16 cellular contexts compared by ENCODE assay signal in genomic region chr4:140236649-140237160, GRCh38.
DNase-seq lines count a peak whose midpoint lies in the region; ATAC-seq and TF ChIP-seq lines count a peak whose summit lies in the region.
"Had no signal": no experiment of that assay in that cellular context is flagged by ENCODE, and none has a peak within 500 bp of the region (broad histone marks: within the 10 kb centered on the region; RNA-seq: fewer than 3 reads in every experiment).

No MANE protein-coding gene starts in this region.

- peak overlapping the region; percentile 46; the same call in 1 of the 2 replicates for H2AFZ ChIP-seq in Karpas-422 (ENCODE audit: low read length)
- H2AFZ ChIP-seq in trophoblast cell (ENCODE audit: insufficient read depth, low read length, poor library complexity) = no peak overlapping the region

- H3K4me3 ChIP-seq in AG10803 (ENCODE audit: low read length) (no peak overlapping the region), Karpas-422 (ENCODE audit: low read length) (peak overlapping the region; percentile 23; the same call in 1 of the 2 replicates), gastroesophageal sphincter (no peak overlapping the region), trophoblast cell (ENCODE audit: low read depth, low read length) (no peak overlapping the region)
- no peak overlapping the region for H3K4me3 ChIP-seq in CD8-positive, alpha-beta T cell (ENCODE audit: low read depth, low read length)
- H3K4me3 ChIP-seq: GM12878 had no signal

- H4K12ac ChIP-seq in trophoblast cell (ENCODE audit: low read depth, low read length) = no peak overlapping the region

- POLR2A ChIA-PET in CD8-positive, alpha-beta T cell (lab: Charles Lee) = no interaction called here

- no peak for ATAC-seq in gastroesophageal sphincter
- ATAC-seq in GM21529 (IDR thresholded peaks at IDR 0.05; ENCODE audit: unreplicated experiment) = no peak
- no peak for ATAC-seq in CD8-positive, alpha-beta T cell
- ATAC-seq: GM12878 had no signal

- H3K79me1 ChIP-seq in trophoblast cell (ENCODE audit: low read length) = peaks cover 6% of the 10 kb centered on the region

- no peaks in the 10 kb centered on the region for H3K9me3 Mint-ChIP-seq in CD8-positive, alpha-beta T cell
- H3K9me3 Mint-ChIP-seq in activated naive CD8-positive, alpha-beta T cell treated with anti-CD3 and anti-CD28 coated beads for 36 hours = no peaks in the 10 kb centered on the region

- H3K18ac ChIP-seq in trophoblast cell (ENCODE audit: low read length) = no peak overlapping the region

- no peak overlapping the region for H3K4ac ChIP-seq in trophoblast cell (ENCODE audit: low read depth, low read length)

- H3K9ac ChIP-seq in Karpas-422 (ENCODE audit: low read length) (peak overlapping the region; percentile 60), trophoblast cell (ENCODE audit: low read length) (no peak overlapping the region)

- DNase-seq in AG10803 (ENCODE audit: low read depth) (peak; percentile 59), Karpas-422 (no peak), trophoblast cell (no peak), NCI-H524 treated with DMSO at 0.1 percent for 48 hours (lab: John Stamatoyannopoulos, UW) (no peak)
- no peak for DNase-seq in CD8-positive, alpha-beta T cell
- no peak for DNase-seq in activated naive CD8-positive, alpha-beta T cell treated with anti-CD3 and anti-CD28 coated beads for 36 hours
- DNase-seq: activated CD4-positive, CD25-positive, alpha-beta regulatory T cell; activated T-cell treated with anti-CD3 and anti-CD28 coated beads, Interleukin-2, amount 50 U/mL, for 48 hours; brain microvascular endothelial cell; Caco-2; kidney glomerular epithelial cell; MM.1S; NCI-H446 treated with DMSO at 0.1 percent for 48 hours had no signal

- H3K4me3 Mint-ChIP-seq in CD8-positive, alpha-beta T cell = no peak overlapping the region
- H3K4me3 Mint-ChIP-seq in activated naive CD8-positive, alpha-beta T cell treated with anti-CD3 and anti-CD28 coated beads for 36 hours = no peak overlapping the region

- H2BK5ac ChIP-seq in trophoblast cell (ENCODE audit: low read depth, low read length, poor library complexity) = no peak overlapping the region

- H3K36me3 ChIP-seq in Karpas-422 (ENCODE audit: insufficient read depth, low read length) = no peaks in the 10 kb centered on the region
- no peaks in the 10 kb centered on the region for H3K36me3 ChIP-seq in gastroesophageal sphincter
- H3K36me3 ChIP-seq in trophoblast cell (ENCODE audit: control insufficient read depth in 1 of 2, insufficient read depth in 2 of 2, low read length in 2 of 2) = no peaks in the 10 kb centered on the region
- no peaks in the 10 kb centered on the region for H3K36me3 ChIP-seq in CD8-positive, alpha-beta T cell (ENCODE audit: insufficient read depth, low read length)
- H3K36me3 ChIP-seq: brain microvascular endothelial cell had no signal

- no peak overlapping the region for H2BK120ac ChIP-seq in trophoblast cell (ENCODE audit: insufficient read depth, low read length, poor library complexity)

- peaks cover 12% of the 10 kb centered on the region for H3K4me1 Mint-ChIP-seq in CD8-positive, alpha-beta T cell (ENCODE audit: low read depth)
- H3K4me1 Mint-ChIP-seq in activated naive CD8-positive, alpha-beta T cell treated with anti-CD3 and anti-CD28 coated beads for 36 hours = peaks cover 12% of the 10 kb centered on the region

- peak overlapping the region; percentile 76 for H3K27ac ChIP-seq in Karpas-422 (ENCODE audit: low read length)
- H3K27ac ChIP-seq in gastroesophageal sphincter = peak overlapping the region; percentile 21 to 87 (median 70)
- no peak overlapping the region for H3K27ac ChIP-seq in trophoblast cell (ENCODE audit: low read depth, low read length)
- H3K27ac ChIP-seq in CD8-positive, alpha-beta T cell (ENCODE audit: low read depth, low read length) = no peak overlapping the region

- no peak overlapping the region for H3K27ac Mint-ChIP-seq in CD8-positive, alpha-beta T cell
- H3K27ac Mint-ChIP-seq in activated naive CD8-positive, alpha-beta T cell treated with anti-CD3 and anti-CD28 coated beads for 36 hours = no peak overlapping the region

- no peak for TF ChIP-seq POLR2A in gastroesophageal sphincter (IDR thresholded peaks at IDR 0.05)

- H4K20me1 ChIP-seq in Karpas-422 (ENCODE audit: insufficient read depth, low read depth, low read length) = no peaks in the 10 kb centered on the region

- CTCF ChIA-PET in CD8-positive, alpha-beta T cell (lab: Charles Lee) = no interaction called here

- TF ChIP-seq CTCF in AG10803 (conservative IDR thresholded peaks at IDR 0.05; ENCODE audit: low read length) = no peak
- TF ChIP-seq CTCF in gastroesophageal sphincter (IDR thresholded peaks at IDR 0.05) = no peak
- TF ChIP-seq CTCF in CD8-positive, alpha-beta T cell (IDR thresholded peaks at IDR 0.05) = no peak

- H3K14ac ChIP-seq in trophoblast cell (ENCODE audit: low read length) = no peak overlapping the region

- H4K91ac ChIP-seq in trophoblast cell (ENCODE audit: low read depth, low read length) = peak overlapping the region; percentile 60

- H2AK5ac ChIP-seq in trophoblast cell (ENCODE audit: low read length) = no peak overlapping the region

- intact Hi-C loops in CD8-positive, alpha-beta T cell (cut with DNase I, micrococcal nuclease) = no loop called here

- H3K79me2 ChIP-seq in Karpas-422 (ENCODE audit: low read length) (no peaks in the 10 kb centered on the region), trophoblast cell (ENCODE audit: control insufficient read depth, insufficient read depth, low read length, poor library complexity) (no peaks in the 10 kb centered on the region)

- peaks cover 3% of the 10 kb centered on the region for H3K27me3 Mint-ChIP-seq in CD8-positive, alpha-beta T cell (ENCODE audit: low read depth)
- peaks cover 5% of the 10 kb centered on the region for H3K27me3 Mint-ChIP-seq in activated naive CD8-positive, alpha-beta T cell treated with anti-CD3 and anti-CD28 coated beads for 36 hours

- TF ChIP-seq EP300 in gastroesophageal sphincter (IDR thresholded peaks at IDR 0.05) = no peak

- no peak overlapping the region for H2BK12ac ChIP-seq in trophoblast cell (ENCODE audit: low read length)

- H3K4me1 ChIP-seq in Karpas-422 (ENCODE audit: low read length) (peaks cover 64% of the 10 kb centered on the region), gastroesophageal sphincter (peaks cover 13 to 50% (median 19%) of the 10 kb centered on the region in 3 donors), trophoblast cell (ENCODE audit: control insufficient read depth in 1 of 2, insufficient read depth in 2 of 2, low read length in 2 of 2) (peaks cover 10 to 16% of the 10 kb centered on the region in 2 experiments)
- H3K4me1 ChIP-seq in CD8-positive, alpha-beta T cell (ENCODE audit: insufficient read depth, low read length) = peaks cover 6% of the 10 kb centered on the region

- H3K9me3 ChIP-seq in Karpas-422 (ENCODE audit: low read length) (no peaks in the 10 kb centered on the region), gastroesophageal sphincter (no peaks in the 10 kb centered on the region), trophoblast cell (ENCODE audit: insufficient read depth, low read depth, low read length) (no peaks in the 10 kb centered on the region)
- H3K9me3 ChIP-seq in CD8-positive, alpha-beta T cell (ENCODE audit: low read length) = no peaks in the 10 kb centered on the region
- H3K9me3 ChIP-seq: Caco-2 had no signal

- H3K27me3 ChIP-seq in Karpas-422 (ENCODE audit: low read length) (no peaks in the 10 kb centered on the region), gastroesophageal sphincter (no peaks in the 10 kb centered on the region), trophoblast cell (ENCODE audit: insufficient read depth, low read length) (no peaks in the 10 kb centered on the region)
- no peaks in the 10 kb centered on the region for H3K27me3 ChIP-seq in CD8-positive, alpha-beta T cell (ENCODE audit: insufficient read depth, low read length)
- H3K27me3 ChIP-seq: brain microvascular endothelial cell had no signal

- H3K4me2 ChIP-seq in Karpas-422 (ENCODE audit: low read depth, low read length, poor library complexity, severe bottlenecking) = peak overlapping the region; percentile 59
- no peak overlapping the region for H3K4me2 ChIP-seq in trophoblast cell (ENCODE audit: low read length)

- H4K8ac ChIP-seq in trophoblast cell (ENCODE audit: low read depth, low read length) = no peak overlapping the region

- no peaks in the 10 kb centered on the region for H3K36me3 Mint-ChIP-seq in CD8-positive, alpha-beta T cell
- H3K36me3 Mint-ChIP-seq in activated naive CD8-positive, alpha-beta T cell treated with anti-CD3 and anti-CD28 coated beads for 36 hours = no peaks in the 10 kb centered on the region

- H3K23ac ChIP-seq in trophoblast cell (ENCODE audit: low read length) = no peak overlapping the region

- no peaks in the 10 kb centered on the region for H3K9me2 ChIP-seq in Karpas-422 (replicated peaks; ENCODE audit: insufficient read depth, low read length)

- 49 to 77% methylated on average over 3 to 6 of the region's 8 CpGs for WGBS in gastroesophageal sphincter (ENCODE audit: low coverage in 1 of 2), 2 donors
- WGBS in trophoblast cell (ENCODE audit: extremely low coverage, insufficient coverage, insufficient read length) = no CpG with 5 or more reads among the region's 8 CpGs

Comparison
In these comparisons a context has a peak if more than half of its experiments do, and no peak if none do; other contexts are left out.
1. H3K27ac ChIP-seq: peak in Karpas-422 (single experiment) and gastroesophageal sphincter (4 of 4); none in trophoblast cell (single experiment) and CD8-positive, alpha-beta T cell (single experiment).